ENCODE assay signal across 9 cellular contexts in genomic region chr17:59155439-59156177, GRCh38. TPM values are rescaled to one million over a fixed set of nuclear protein-coding genes. Genes with fewer than 3 reads are reported as not detected.
DNase-seq lines count a peak whose midpoint lies in the region; ATAC-seq and TF ChIP-seq lines count a peak whose summit lies in the region.
"Had no signal": no experiment of that assay in that cellular context is flagged by ENCODE, and none has a peak within 500 bp of the region (broad histone marks: within the 10 kb centered on the region; RNA-seq: fewer than 3 reads in every experiment).

Gene PRR11 (plus strand): TSS chr17:59155746. CDS start chr17:59169753, 14,007 bp downstream.

- peak; percentile 85 for ATAC-seq in GM19035 (IDR thresholded peaks at IDR 0.05; ENCODE audit: unreplicated experiment)
- ATAC-seq in HG03196 (IDR thresholded peaks at IDR 0.05; ENCODE audit: unreplicated experiment), result peak; percentile 81
- peak; percentile 91 for ATAC-seq in left lung

- no peak for TF ChIP-seq CTCF in left lung (IDR thresholded peaks at IDR 0.05)

- no peak within 1 kb of the TSS for H3K4me3 Mint-ChIP-seq in activated CD4-positive, alpha-beta T cell treated with anti-CD3 and anti-CD28 coated beads, Interleukin-2, amount 10 ng/mL, durations not matched to agents 24 days and 14 days
- H3K4me3 Mint-ChIP-seq: activated naive CD8-positive, alpha-beta T cell had no signal

- H3K27ac ChIP-seq in left lung, result peak within 1 kb of the TSS; percentile 91

- H3K4me1 ChIP-seq in left lung, result peaks cover 12 to 34% of the 10 kb centered on the region in 2 donors

- H3K36me3 Mint-ChIP-seq in activated CD4-positive, alpha-beta T cell treated with anti-CD3 and anti-CD28 coated beads, Interleukin-2, amount 10 ng/mL, durations not matched to agents 24 days and 14 days (ENCODE audit: low read depth), result peaks cover 10% of the 10 kb centered on the region
- H3K36me3 Mint-ChIP-seq: activated naive CD8-positive, alpha-beta T cell had no signal

- peak within 1 kb of the TSS; percentile 64 to 88 for H3K4me3 ChIP-seq in left lung

- intact Hi-C loops in activated CD4-positive, alpha-beta T cell treated with anti-CD3 and anti-CD28 coated beads, Interleukin-2, amount 10 ng/mL, durations not matched to agents 24 days and 14 days (cut with micrococcal nuclease), result loop anchor here (1.0 to 10.0 kb wide), 10 partner anchors 11 to 1447 kb away; partner anchors contain the start of genes CLTC, GDPD1, PPM1D and RPS6KB1
- intact Hi-C loops in left lung (cut with DNase I), result no loop called here

- no peaks in the 10 kb centered on the region for H3K36me3 ChIP-seq in left lung

- no peaks in the 10 kb centered on the region for H3K9me3 ChIP-seq in left lung

- H3K4me1 Mint-ChIP-seq in activated CD4-positive, alpha-beta T cell treated with anti-CD3 and anti-CD28 coated beads, Interleukin-2, amount 10 ng/mL, durations not matched to agents 24 days and 14 days, result peaks cover 44% of the 10 kb centered on the region

- H3K27ac Mint-ChIP-seq in activated CD4-positive, alpha-beta T cell treated with anti-CD3 and anti-CD28 coated beads, Interleukin-2, amount 10 ng/mL, durations not matched to agents 24 days and 14 days, result no peak within 1 kb of the TSS
- H3K27ac Mint-ChIP-seq: activated naive CD8-positive, alpha-beta T cell had no signal

- DNase-seq in AML-193 (lab: John Stamatoyannopoulos, UW), result peak; percentile 100
- peak; percentile 100 for DNase-seq in NCI-H524 treated with DMSO at 0.1 percent for 48 hours (lab: John Stamatoyannopoulos, UW)
- peak; percentile 98 for DNase-seq in activated CD4-positive, alpha-beta T cell treated with anti-CD3 and anti-CD28 coated beads, Interleukin-2, amount 10 ng/mL, durations not matched to agents 24 days and 14 days
- DNase-seq in dermis blood vessel endothelial cell, result peak; percentile 100
- DNase-seq in left lung, result peak; percentile 91 to 96
- peak; percentile 78 to 93 for DNase-seq in stimulated activated CD4-positive, alpha-beta T cell treated with anti-CD3 and anti-CD28 coated beads, Interleukin-4, amount 100 ng/mL, for 4 hours

- H3K27me3 Mint-ChIP-seq in activated CD4-positive, alpha-beta T cell treated with anti-CD3 and anti-CD28 coated beads, Interleukin-2, amount 10 ng/mL, durations not matched to agents 24 days and 14 days, result no peaks in the 10 kb centered on the region
- H3K27me3 Mint-ChIP-seq: activated naive CD8-positive, alpha-beta T cell had no signal

- H3K9me3 Mint-ChIP-seq in activated CD4-positive, alpha-beta T cell treated with anti-CD3 and anti-CD28 coated beads, Interleukin-2, amount 10 ng/mL, durations not matched to agents 24 days and 14 days, result no peaks in the 10 kb centered on the region

- no peaks in the 10 kb centered on the region for H3K27me3 ChIP-seq in left lung

RNA-seq across cellular contexts. Expression of gene PRR11, which starts in this region (rescaled TPM):
- total RNA-seq in activated CD4-positive, alpha-beta T cell treated with anti-CD3 and anti-CD28 coated beads, Interleukin-2, amount 10 ng/mL, durations not matched to agents 24 days and 14 days, result 29.7 and 32.6 TPM in 2 replicates
- total RNA-seq in dermis blood vessel endothelial cell (3.2 and 31.7 TPM in 2 replicates), left lung (1 to 10 TPM; 3.1 to 9.8 TPM)

Comparison
In these comparisons a context has a peak if more than half of its experiments do, and no peak if none do; other contexts are left out.
1. Peak in every context shown above with its lines: DNase-seq, ATAC-seq, H3K4me3 ChIP-seq and H3K27ac ChIP-seq.